ENCODE assay signal across 8 cellular contexts in genomic region chr2:69741281-69742169, GRCh38. TPM values are rescaled to one million over a fixed set of nuclear protein-coding genes. Genes with fewer than 3 reads are reported as not detected.
DNase-seq lines count a peak whose midpoint lies in the region; ATAC-seq and TF ChIP-seq lines count a peak whose summit lies in the region.

Gene ANXA4, plus strand, starts transcription at chr2:69742134. Its CDS starts 39,432 bp downstream, at chr2:69781566.

- H3K27ac ChIP-seq in SJSA1 (peak within 1 kb of the TSS; percentile 71), ovary (peak within 1 kb of the TSS; percentile 90 to 97), upper lobe of left lung (peak within 1 kb of the TSS; percentile 94 to 98 (median 98))

- H3K4me3 ChIP-seq in SJSA1, result peak within 1 kb of the TSS; percentile 70
- peak within 1 kb of the TSS; percentile 90 for H3K4me3 ChIP-seq in ovary
- H3K4me3 ChIP-seq in upper lobe of left lung, result peak within 1 kb of the TSS; percentile 56 to 84 (median 60)

- TF ChIP-seq CTCF in ovary (IDR thresholded peaks at IDR 0.05) (peak in 2 of 3 donors; percentile 19 to 24), upper lobe of left lung (IDR thresholded peaks at IDR 0.05) (peak in 1 of 6 experiments; percentile 26)

- WGBS in ovary, 3 donors, result 0 to 1% (median 1%) methylated on average over 52 to 67 of the region's 67 CpGs
- 1 to 2% methylated on average over 11 to 48 of the region's 67 CpGs for WGBS in upper lobe of left lung, 2 donors

- H3K27me3 Mint-ChIP-seq in activated naive CD4-positive, alpha-beta T cell treated with anti-CD3 and anti-CD28 coated beads for 36 hours (ENCODE audit: low read depth), result no peaks in the 10 kb centered on the region

- peaks cover 12% of the 10 kb centered on the region for H3K4me1 Mint-ChIP-seq in activated naive CD4-positive, alpha-beta T cell treated with anti-CD3 and anti-CD28 coated beads for 36 hours (ENCODE audit: low read depth)

- ATAC-seq in GM21360 (IDR thresholded peaks at IDR 0.05; ENCODE audit: unreplicated experiment) (peak; percentile 73), upper lobe of left lung (ENCODE audit: low FRiP score in 2 of 2) (peak; percentile 92 to 95)

- no peaks in the 10 kb centered on the region for H3K9me3 Mint-ChIP-seq in activated naive CD4-positive, alpha-beta T cell treated with anti-CD3 and anti-CD28 coated beads for 36 hours

- H3K4me3 Mint-ChIP-seq in activated naive CD4-positive, alpha-beta T cell treated with anti-CD3 and anti-CD28 coated beads for 36 hours, result peak within 1 kb of the TSS; percentile 75

- TF ChIP-seq POLR2A in ovary (IDR thresholded peaks at IDR 0.05) (peak; percentile 65), upper lobe of left lung (IDR thresholded peaks at IDR 0.05) (peak; percentile 12 to 96 (median 80))

- H3K27me3 ChIP-seq in SJSA1 (replicated peaks) (no peaks in the 10 kb centered on the region), ovary (no peaks in the 10 kb centered on the region), upper lobe of left lung (no peaks in the 10 kb centered on the region)

- H3K27ac Mint-ChIP-seq in activated naive CD4-positive, alpha-beta T cell treated with anti-CD3 and anti-CD28 coated beads for 36 hours, result peak within 1 kb of the TSS; percentile 78

- H3K9me3 ChIP-seq in SJSA1 (replicated peaks) (no peaks in the 10 kb centered on the region), ovary (no peaks in the 10 kb centered on the region), upper lobe of left lung (no peaks in the 10 kb centered on the region)

- DNase-seq in DMS 273 treated with DMSO at 0.1 percent for 48 hours (lab: John Stamatoyannopoulos, UW), result peak; percentile 38
- peak; percentile 90 for DNase-seq in HT-29 (ENCODE audit: low spot score)
- DNase-seq in SJSA1 (ENCODE audit: low read depth in 1 of 2, low spot score in 2 of 2), result peak; percentile 74 to 78
- DNase-seq in activated naive CD4-positive, alpha-beta T cell treated with anti-CD3 and anti-CD28 coated beads for 36 hours, result peak; percentile 78
- DNase-seq in glomerular endothelial cell (ENCODE audit: extremely low read depth, low read depth, low spot score), result no peak
- peak; percentile 84 to 88 (median 85) for DNase-seq in ovary
- peak; percentile 95 for DNase-seq in upper lobe of left lung

- H3K4me1 ChIP-seq in SJSA1 (replicated peaks) (peaks cover 5% of the 10 kb centered on the region), ovary (ENCODE audit: insufficient read depth) (peaks cover 5% of the 10 kb centered on the region), upper lobe of left lung (peaks cover 21 to 49% (median 29%) of the 10 kb centered on the region in 4 donors)

- intact Hi-C loops in activated naive CD4-positive, alpha-beta T cell treated with anti-CD3 and anti-CD28 coated beads for 36 hours (cut with micrococcal nuclease), result loop anchor here (1.0 to 5.0 kb wide), 5 partner anchors 76 to 1486 kb away; partner anchors contain the start of genes GMCL1, PAIP2B and SNRNP27
- intact Hi-C loops in ovary (cut with DNase I), result no loop called here

- H3K36me3 Mint-ChIP-seq in activated naive CD4-positive, alpha-beta T cell treated with anti-CD3 and anti-CD28 coated beads for 36 hours (ENCODE audit: low read depth), result no peaks in the 10 kb centered on the region

- TF ChIP-seq EP300 in ovary (IDR thresholded peaks at IDR 0.05) (no peak), upper lobe of left lung (IDR thresholded peaks at IDR 0.05) (peak in 1 of 4 donors; percentile 8)

- CTCF ChIA-PET in activated naive CD4-positive, alpha-beta T cell treated with anti-CD3 and anti-CD28 coated beads for 36 hours (lab: Charles Lee), result interaction anchor here (0.6 to 2.7 kb wide), 6 partner anchors 17 to 355 kb away, joined by 3 to 19 read pairs (median 4); no protein-coding TSS in a partner anchor

- H3K36me3 ChIP-seq in SJSA1 (no peaks in the 10 kb centered on the region), ovary (no peaks in the 10 kb centered on the region), upper lobe of left lung (no peaks in the 10 kb centered on the region)

RNA-seq across cellular contexts. Expression of gene ANXA4, which starts in this region (rescaled TPM):
- total RNA-seq in HT-29 (2014; rRNA removed; shearing (Covaris generic)), result 460 and 510 TPM in 2 replicates
- total RNA-seq in SJSA1 (2014; rRNA removed; shearing (Covaris generic)), result 9.6 and 18.2 TPM in 2 replicates
- total RNA-seq in activated naive CD4-positive, alpha-beta T cell treated with anti-CD3 and anti-CD28 coated beads for 36 hours, result 10 to 100 TPM; 21.4 to 23.9 TPM
- total RNA-seq in glomerular endothelial cell, result 75.5 and 81.0 TPM in 2 replicates
- total RNA-seq in ovary, result 10 to 100 TPM; 25.4 to 89.7 (median 77.1) TPM
- polyA plus RNA-seq in ovary, result 10 to 100 TPM; 43.4 to 71.8 TPM
- total RNA-seq in upper lobe of left lung, result 100 to 1,000 TPM in 5 of 6 donors, 10 to 100 TPM in 1; 84.0 to 214 (median 161) TPM
